In the genomic region with DNA sequence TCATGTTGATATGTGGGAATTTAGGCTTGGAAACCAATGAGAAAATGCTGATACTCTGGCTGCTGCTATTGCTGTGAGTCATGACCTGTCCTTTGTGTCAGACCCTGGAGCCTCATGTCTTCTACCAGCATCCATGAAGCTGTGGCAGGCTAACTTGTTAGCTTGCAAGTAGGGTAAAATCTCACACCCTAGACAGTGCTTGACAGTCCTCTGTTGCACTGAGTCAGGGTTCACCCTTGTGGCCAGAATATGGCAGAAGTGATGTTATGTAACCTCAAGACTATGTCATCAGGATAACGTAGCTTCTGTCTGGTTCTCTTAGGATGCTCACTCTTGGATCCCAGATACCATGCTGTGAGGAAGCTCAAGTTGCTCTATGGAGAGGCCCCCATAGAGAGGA, we compare ENCODE assay signal across 1 cellular context.
TF ChIP-seq lines count a peak whose summit lies in the region.

No MANE protein-coding gene starts in this region.

TF ChIP-seq in K562, 482 proteins besides CTCF, POLR2A, EP300 and RAD21:
- TF ChIP-seq, protein P1, sequence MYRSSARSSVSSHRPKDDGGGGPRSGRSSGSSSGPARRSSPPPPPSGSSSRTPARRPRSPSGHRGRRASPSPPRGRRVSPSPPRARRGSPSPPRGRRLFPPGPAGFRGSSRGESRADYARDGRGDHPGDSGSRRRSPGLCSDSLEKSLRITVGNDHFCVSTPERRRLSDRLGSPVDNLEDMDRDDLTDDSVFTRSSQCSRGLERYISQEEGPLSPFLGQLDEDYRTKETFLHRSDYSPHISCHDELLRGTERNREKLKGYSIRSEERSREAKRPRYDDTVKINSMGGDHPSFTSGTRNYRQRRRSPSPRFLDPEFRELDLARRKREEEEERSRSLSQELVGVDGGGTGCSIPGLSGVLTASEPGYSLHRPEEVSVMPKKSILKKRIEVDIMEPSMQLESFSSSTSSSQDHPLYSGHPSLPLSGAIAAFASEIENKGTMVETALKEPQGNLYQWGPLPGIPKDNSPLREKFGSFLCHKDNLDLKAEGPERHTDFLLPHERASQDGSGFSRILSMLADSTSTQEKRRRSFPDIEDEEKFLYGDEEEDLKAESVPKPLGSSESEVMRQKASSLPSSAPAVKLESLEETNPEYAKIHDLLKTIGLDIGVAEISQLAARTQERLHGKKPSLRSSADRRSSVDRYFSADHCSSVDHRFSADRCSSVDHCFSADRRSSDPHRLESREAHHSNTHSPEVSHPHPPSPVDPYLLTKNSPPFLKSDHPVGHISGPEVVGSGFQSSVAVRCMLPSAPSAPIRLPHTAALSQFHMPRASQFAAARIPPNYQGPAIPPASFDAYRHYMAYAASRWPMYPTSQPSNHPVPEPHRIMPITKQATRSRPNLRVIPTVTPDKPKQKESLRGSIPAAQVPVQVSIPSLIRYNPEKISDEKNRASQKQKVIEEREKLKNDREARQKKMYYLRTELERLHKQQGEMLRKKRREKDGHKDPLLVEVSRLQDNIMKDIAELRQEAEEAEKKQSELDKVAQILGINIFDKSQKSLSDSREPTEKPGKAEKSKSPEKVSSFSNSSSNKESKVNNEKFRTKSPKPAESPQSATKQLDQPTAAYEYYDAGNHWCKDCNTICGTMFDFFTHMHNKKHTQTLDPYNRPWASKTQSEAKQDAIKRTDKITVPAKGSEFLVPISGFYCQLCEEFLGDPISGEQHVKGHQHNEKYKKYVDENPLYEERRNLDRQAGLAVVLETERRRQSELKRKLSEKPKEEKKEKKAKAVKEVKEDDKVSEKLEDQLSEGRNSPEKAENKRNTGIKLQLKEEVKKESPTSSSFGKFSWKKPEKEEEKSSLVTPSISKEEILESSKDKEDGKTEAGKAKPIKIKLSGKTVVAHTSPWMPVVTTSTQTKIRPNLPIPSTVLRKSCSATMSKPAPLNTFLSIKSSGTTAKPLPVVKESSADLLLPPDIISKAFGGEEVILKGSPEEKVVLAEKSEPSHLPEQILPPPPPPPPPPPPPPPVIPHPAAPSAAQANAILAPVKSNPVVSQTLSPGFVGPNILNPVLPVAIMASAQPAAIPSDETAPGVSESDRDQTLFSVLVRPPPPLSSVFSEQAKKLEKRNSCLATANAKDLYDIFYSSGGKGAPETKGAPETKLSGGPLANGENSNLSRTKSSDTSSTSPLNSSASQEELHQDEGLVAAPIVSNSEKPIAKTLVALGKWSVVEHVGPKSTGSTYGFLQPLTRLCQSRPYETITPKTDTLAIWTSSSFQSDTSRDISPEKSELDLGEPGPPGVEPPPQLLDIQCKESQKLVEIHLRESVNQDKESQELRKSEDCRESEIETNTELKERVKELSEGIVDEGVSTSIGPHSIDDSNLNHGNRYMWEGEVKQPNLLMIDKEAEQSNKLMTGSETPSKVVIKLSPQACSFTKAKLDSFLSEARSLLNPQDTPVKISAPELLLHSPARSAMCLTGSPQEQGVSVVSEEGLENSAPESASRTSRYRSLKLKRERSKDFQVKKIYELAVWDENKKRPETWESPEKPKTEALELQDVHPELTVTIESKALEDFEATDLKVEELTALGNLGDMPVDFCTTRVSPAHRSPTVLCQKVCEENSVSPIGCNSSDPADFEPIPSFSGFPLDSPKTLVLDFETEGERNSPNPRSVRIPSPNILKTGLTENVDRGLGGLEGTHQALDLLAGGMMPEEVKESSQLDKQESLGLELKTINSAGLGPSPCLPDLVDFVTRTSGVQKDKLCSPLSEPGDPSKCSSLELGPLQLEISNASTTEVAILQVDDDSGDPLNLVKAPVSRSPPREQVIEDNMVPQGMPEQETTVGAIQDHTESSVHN (IDR thresholded peaks at IDR 0.05; ENCODE audit: borderline replicate concordance in 1 of 2, low read depth in 1 of 2), result no peak
- TF ChIP-seq MTA1 (IDR thresholded peaks at IDR 0.05; ENCODE audit: borderline replicate concordance) (no peak), IFI16 (CRISPR knock-in tag; IDR thresholded peaks at IDR 0.05) (no peak), CSDE1 (IDR thresholded peaks at IDR 0.05) (no peak), ZBTB1 (CRISPR knock-in tag; IDR thresholded peaks at IDR 0.05; ENCODE audit: borderline replicate concordance, low read depth) (no peak), DPF2 (IDR thresholded peaks at IDR 0.05) (no peak), RBBP5 (IDR thresholded peaks at IDR 0.05; ENCODE audit: borderline replicate concordance, insufficient read depth, low read length, poor library complexity, severe bottlenecking) (no peak), NR2C2 (CRISPR knock-in tag; IDR thresholded peaks at IDR 0.05) (no peak), NR2C2 (tag; IDR thresholded peaks at IDR 0.05) (no peak), MEF2A (IDR thresholded peaks at IDR 0.05; ENCODE audit: control insufficient read depth, low read depth, low read length) (no peak)
- TF ChIP-seq, protein P2, sequence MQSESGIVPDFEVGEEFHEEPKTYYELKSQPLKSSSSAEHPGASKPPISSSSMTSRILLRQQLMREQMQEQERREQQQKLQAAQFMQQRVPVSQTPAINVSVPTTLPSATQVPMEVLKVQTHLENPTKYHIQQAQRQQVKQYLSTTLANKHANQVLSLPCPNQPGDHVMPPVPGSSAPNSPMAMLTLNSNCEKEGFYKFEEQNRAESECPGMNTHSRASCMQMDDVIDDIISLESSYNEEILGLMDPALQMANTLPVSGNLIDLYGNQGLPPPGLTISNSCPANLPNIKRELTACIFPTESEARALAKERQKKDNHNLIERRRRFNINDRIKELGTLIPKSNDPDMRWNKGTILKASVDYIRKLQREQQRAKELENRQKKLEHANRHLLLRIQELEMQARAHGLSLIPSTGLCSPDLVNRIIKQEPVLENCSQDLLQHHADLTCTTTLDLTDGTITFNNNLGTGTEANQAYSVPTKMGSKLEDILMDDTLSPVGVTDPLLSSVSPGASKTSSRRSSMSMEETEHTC (IDR thresholded peaks at IDR 0.05), result no peak
- TF ChIP-seq, protein P3, sequence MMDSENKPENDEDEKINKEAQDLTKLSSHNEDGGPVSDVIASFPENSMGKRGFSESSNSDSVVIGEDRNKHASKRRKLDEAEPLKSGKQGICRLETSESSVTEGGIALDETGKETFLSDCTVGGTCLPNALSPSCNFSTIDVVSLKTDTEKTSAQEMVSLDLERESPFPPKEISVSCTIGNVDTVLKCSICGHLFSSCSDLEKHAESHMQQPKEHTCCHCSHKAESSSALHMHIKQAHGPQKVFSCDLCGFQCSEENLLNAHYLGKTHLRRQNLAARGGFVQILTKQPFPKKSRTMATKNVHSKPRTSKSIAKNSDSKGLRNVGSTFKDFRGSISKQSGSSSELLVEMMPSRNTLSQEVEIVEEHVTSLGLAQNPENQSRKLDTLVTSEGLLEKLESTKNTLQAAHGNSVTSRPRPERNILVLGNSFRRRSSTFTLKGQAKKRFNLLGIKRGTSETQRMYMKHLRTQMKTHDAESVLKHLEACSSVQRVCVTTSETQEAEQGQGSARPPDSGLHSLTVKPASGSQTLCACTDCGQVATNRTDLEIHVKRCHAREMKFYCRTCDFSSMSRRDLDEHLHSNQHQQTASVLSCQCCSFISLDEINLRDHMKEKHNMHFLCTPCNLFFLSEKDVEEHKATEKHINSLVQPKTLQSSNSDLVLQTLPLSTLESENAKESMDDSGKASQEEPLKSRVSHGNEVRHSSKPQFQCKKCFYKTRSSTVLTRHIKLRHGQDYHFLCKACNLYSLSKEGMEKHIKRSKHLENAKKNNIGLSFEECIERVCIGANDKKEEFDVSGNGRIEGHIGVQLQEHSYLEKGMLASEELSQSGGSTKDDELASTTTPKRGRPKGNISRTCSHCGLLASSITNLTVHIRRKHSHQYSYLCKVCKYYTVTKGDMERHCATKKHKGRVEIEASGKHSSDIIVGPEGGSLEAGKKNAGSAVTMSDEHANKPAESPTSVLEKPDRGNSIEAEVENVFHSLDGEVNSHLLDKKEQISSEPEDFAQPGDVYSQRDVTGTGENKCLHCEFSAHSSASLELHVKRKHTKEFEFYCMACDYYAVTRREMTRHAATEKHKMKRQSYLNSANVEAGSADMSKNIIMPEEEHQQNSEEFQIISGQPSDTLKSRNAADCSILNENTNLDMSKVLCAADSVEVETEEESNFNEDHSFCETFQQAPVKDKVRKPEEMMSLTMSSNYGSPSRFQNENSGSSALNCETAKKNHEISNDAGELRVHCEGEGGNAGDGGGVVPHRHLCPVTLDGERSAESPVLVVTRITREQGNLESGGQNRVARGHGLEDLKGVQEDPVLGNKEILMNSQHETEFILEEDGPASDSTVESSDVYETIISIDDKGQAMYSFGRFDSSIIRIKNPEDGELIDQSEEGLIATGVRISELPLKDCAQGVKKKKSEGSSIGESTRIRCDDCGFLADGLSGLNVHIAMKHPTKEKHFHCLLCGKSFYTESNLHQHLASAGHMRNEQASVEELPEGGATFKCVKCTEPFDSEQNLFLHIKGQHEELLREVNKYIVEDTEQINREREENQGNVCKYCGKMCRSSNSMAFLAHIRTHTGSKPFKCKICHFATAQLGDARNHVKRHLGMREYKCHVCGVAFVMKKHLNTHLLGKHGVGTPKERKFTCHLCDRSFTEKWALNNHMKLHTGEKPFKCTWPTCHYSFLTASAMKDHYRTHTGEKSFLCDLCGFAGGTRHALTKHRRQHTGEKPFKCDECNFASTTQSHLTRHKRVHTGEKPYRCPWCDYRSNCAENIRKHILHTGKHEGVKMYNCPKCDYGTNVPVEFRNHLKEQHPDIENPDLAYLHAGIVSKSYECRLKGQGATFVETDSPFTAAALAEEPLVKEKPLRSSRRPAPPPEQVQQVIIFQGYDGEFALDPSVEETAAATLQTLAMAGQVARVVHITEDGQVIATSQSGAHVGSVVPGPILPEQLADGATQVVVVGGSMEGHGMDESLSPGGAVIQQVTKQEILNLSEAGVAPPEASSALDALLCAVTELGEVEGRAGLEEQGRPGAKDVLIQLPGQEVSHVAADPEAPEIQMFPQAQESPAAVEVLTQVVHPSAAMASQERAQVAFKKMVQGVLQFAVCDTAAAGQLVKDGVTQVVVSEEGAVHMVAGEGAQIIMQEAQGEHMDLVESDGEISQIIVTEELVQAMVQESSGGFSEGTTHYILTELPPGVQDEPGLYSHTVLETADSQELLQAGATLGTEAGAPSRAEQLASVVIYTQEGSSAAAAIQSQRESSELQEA (IDR thresholded peaks at IDR 0.05; ENCODE audit: low read depth), result no peak
- TF ChIP-seq, protein P4, sequence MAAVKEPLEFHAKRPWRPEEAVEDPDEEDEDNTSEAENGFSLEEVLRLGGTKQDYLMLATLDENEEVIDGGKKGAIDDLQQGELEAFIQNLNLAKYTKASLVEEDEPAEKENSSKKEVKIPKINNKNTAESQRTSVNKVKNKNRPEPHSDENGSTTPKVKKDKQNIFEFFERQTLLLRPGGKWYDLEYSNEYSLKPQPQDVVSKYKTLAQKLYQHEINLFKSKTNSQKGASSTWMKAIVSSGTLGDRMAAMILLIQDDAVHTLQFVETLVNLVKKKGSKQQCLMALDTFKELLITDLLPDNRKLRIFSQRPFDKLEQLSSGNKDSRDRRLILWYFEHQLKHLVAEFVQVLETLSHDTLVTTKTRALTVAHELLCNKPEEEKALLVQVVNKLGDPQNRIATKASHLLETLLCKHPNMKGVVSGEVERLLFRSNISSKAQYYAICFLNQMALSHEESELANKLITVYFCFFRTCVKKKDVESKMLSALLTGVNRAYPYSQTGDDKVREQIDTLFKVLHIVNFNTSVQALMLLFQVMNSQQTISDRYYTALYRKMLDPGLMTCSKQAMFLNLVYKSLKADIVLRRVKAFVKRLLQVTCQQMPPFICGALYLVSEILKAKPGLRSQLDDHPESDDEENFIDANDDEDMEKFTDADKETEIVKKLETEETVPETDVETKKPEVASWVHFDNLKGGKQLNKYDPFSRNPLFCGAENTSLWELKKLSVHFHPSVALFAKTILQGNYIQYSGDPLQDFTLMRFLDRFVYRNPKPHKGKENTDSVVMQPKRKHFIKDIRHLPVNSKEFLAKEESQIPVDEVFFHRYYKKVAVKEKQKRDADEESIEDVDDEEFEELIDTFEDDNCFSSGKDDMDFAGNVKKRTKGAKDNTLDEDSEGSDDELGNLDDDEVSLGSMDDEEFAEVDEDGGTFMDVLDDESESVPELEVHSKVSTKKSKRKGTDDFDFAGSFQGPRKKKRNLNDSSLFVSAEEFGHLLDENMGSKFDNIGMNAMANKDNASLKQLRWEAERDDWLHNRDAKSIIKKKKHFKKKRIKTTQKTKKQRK (IDR thresholded peaks at IDR 0.05; ENCODE audit: borderline replicate concordance, low read depth, low read length), result no peak
- TF ChIP-seq, protein P5, sequence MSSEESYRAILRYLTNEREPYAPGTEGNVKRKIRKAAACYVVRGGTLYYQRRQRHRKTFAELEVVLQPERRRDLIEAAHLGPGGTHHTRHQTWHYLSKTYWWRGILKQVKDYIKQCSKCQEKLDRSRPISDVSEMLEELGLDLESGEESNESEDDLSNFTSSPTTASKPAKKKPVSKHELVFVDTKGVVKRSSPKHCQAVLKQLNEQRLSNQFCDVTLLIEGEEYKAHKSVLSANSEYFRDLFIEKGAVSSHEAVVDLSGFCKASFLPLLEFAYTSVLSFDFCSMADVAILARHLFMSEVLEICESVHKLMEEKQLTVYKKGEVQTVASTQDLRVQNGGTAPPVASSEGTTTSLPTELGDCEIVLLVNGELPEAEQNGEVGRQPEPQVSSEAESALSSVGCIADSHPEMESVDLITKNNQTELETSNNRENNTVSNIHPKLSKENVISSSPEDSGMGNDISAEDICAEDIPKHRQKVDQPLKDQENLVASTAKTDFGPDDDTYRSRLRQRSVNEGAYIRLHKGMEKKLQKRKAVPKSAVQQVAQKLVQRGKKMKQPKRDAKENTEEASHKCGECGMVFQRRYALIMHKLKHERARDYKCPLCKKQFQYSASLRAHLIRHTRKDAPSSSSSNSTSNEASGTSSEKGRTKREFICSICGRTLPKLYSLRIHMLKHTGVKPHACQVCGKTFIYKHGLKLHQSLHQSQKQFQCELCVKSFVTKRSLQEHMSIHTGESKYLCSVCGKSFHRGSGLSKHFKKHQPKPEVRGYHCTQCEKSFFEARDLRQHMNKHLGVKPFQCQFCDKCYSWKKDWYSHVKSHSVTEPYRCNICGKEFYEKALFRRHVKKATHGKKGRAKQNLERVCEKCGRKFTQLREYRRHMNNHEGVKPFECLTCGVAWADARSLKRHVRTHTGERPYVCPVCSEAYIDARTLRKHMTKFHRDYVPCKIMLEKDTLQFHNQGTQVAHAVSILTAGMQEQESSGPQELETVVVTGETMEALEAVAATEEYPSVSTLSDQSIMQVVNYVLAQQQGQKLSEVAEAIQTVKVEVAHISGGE (CRISPR knock-in tag; IDR thresholded peaks at IDR 0.05), result no peak
- TF ChIP-seq, protein P6, sequence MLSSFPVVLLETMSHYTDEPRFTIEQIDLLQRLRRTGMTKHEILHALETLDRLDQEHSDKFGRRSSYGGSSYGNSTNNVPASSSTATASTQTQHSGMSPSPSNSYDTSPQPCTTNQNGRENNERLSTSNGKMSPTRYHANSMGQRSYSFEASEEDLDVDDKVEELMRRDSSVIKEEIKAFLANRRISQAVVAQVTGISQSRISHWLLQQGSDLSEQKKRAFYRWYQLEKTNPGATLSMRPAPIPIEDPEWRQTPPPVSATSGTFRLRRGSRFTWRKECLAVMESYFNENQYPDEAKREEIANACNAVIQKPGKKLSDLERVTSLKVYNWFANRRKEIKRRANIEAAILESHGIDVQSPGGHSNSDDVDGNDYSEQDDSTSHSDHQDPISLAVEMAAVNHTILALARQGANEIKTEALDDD (IDR thresholded peaks at IDR 0.05), result no peak
TF ChIP-seq in K562: peak in this region for 0.
